ENCODE assay signal across 15 cellular contexts in genomic region chr13:59915252-59915651, GRCh38.
"Had no signal": no experiment of that assay in that cellular context is flagged by ENCODE, and none has a peak within 500 bp of the region (broad histone marks: within the 10 kb centered on the region; RNA-seq: fewer than 3 reads in every experiment).

No MANE protein-coding gene starts in this region.

- H3K27ac ChIP-seq: dorsolateral prefrontal cortex, gastrocnemius medialis, heart right ventricle, left lung, lower lobe of right lung, ovary had no signal

- H3K9me3 ChIP-seq: gastrocnemius medialis, heart right ventricle, left lung, lower lobe of right lung, ovary had no signal

- H3K4me3 ChIP-seq: dorsolateral prefrontal cortex, gastrocnemius medialis, heart right ventricle, left lung, lower lobe of right lung, ovary, smooth muscle cell had no signal

- H3K4me1 ChIP-seq: gastrocnemius medialis, heart right ventricle, left lung, lower lobe of right lung had no signal

- H3K36me3 ChIP-seq: gastrocnemius medialis, heart right ventricle, left lung, lower lobe of right lung, ovary had no signal

- H3K27me3 ChIP-seq: dorsolateral prefrontal cortex, gastrocnemius medialis, heart right ventricle, left lung, ovary had no signal

- DNase-seq: cortex of kidney; dorsolateral prefrontal cortex; effector CD8-positive, alpha-beta T cell; gastrocnemius medialis; heart right ventricle; hypothalamus; islet precursor cell; left lung; lower lobe of right lung; natural killer cell; ovary; right cardiac atrium; stimulated activated CD4-positive, alpha-beta T cell treated with anti-CD3 and anti-CD28 coated beads, Interleukin-2, amount 100 ng/mL, for 48 hours; stimulated activated naive CD4-positive, alpha-beta T cell treated with Interleukin-2 at 50 U/mL for 16 hours had no signal
